Comparison of ENCODE assay signal across 6 cellular contexts in the genomic region with DNA sequence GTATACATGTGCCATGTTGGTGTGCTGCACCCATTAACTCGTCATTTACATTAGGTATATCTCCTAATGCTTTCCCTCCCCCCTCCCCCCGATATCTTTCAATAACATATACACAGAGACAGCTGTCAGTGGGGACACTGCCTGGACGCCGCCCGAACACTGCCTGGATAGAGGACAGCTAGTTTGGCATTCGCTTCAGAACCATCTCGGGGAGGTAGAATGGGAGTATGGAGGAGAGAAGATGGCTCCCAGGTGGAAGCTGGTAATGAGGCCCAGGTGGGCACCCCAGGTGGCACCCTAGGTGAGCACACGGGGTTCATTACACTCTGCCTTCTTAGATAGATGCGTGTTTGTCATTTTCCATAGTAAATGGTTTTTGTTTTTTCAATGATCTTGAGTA. TPM values are rescaled to one million over a fixed set of nuclear protein-coding genes. Genes with fewer than 3 reads are reported as not detected.
"Had no signal": no experiment of that assay in that cellular context is flagged by ENCODE, and none has a peak within 500 bp of the region (broad histone marks: within the 10 kb centered on the region; RNA-seq: fewer than 3 reads in every experiment).

No MANE protein-coding gene starts in this region.

- H3K4me3 ChIP-seq: GM23338 had no signal

- H3K4me3 Mint-ChIP-seq: GM23338 had no signal

- H3K36me3 Mint-ChIP-seq: IgD-negative memory B cell had no signal

- H3K4me2 ChIP-seq: GM23338 had no signal

- ATAC-seq: GM23338 had no signal

- H3K27ac Mint-ChIP-seq: GM23338 had no signal

- DNase-seq: H7, HCEC 1CT, KBM-7 had no signal

- H3K4me1 Mint-ChIP-seq: IgD-negative memory B cell had no signal

- H3K9me3 Mint-ChIP-seq: GM23338, IgD-negative memory B cell had no signal

- H2AFZ ChIP-seq: GM23338 had no signal

RNA-seq across cellular contexts. Expression of a gene that starts 23.8 kb away (rescaled TPM):
- total RNA-seq: HT-29 had no signal
- polyA plus RNA-seq: IgD-negative memory B cell had no signal
